17 cellular contexts compared by ENCODE assay signal in genomic region chr11:75534291-75535038, GRCh38. TPM values are rescaled to one million over a fixed set of nuclear protein-coding genes. Genes with fewer than 3 reads are reported as not detected.
DNase-seq lines count a peak whose midpoint lies in the region; ATAC-seq and TF ChIP-seq lines count a peak whose summit lies in the region.
"Had no signal": no experiment of that assay in that cellular context is flagged by ENCODE, and none has a peak within 500 bp of the region (broad histone marks: within the 10 kb centered on the region; RNA-seq: fewer than 3 reads in every experiment).

No MANE protein-coding gene starts in this region.

- H3K9ac ChIP-seq in mucosa of rectum (ENCODE audit: low read depth in 1 of 2, low read length in 2 of 2): no peak overlapping the region
- H3K9ac ChIP-seq: neural progenitor cell had no signal

- no peaks in the 10 kb centered on the region for H3K36me3 ChIP-seq in mucosa of rectum (ENCODE audit: control insufficient read depth in 2 of 2, insufficient read depth in 2 of 2, low read length in 2 of 2)
- H3K36me3 ChIP-seq: lower lobe of right lung, neural progenitor cell, sigmoid colon had no signal

- H3K36me3 Mint-ChIP-seq in Calu3 (ENCODE audit: insufficient read depth, unreplicated experiment): no peaks in the 10 kb centered on the region
- no peaks in the 10 kb centered on the region for H3K36me3 Mint-ChIP-seq in activated CD4-positive, alpha-beta memory T cell treated with anti-CD3 and anti-CD28 coated beads, Interleukin-2, amount 10 ng/mL, durations not matched to agents 7 days and 5 days (ENCODE audit: low read depth)
- H3K36me3 Mint-ChIP-seq: neural progenitor cell had no signal

- no peak overlapping the region for H3K4me3 ChIP-seq in mucosa of rectum (ENCODE audit: low read length in 2 of 2)
- H3K4me3 ChIP-seq: lower lobe of right lung, neural progenitor cell, sigmoid colon had no signal

- DNase-seq in Calu3: peak; percentile 57
- DNase-seq in HT-29 (ENCODE audit: low spot score): peak; percentile 81
- peak; percentile 43 for DNase-seq in activated CD4-positive, alpha-beta memory T cell treated with anti-CD3 and anti-CD28 coated beads, Interleukin-2, amount 10 ng/mL, durations not matched to agents 7 days and 5 days
- DNase-seq in Kasumi-1 (lab: John Stamatoyannopoulos, UW): no peak
- DNase-seq in GF-D8 (lab: John Stamatoyannopoulos, UW): no peak
- DNase-seq: activated CD8-positive, alpha-beta memory T cell treated with anti-CD3 and anti-CD28 coated beads, Interleukin-2, amount 50 U/mL, for 48 hours; CD4-positive, alpha-beta T cell; hypothalamus; lower lobe of right lung; NCI-H187; NCI-H82; sigmoid colon; stimulated activated naive CD4-positive, alpha-beta T cell treated with Interleukin-2 at 50 U/mL for 16 hours had no signal

- BruUV-seq in Calu3 (replicated peaks; lab: Mats Ljungman, UMichigan): no TSS peak

- POLR2A ChIA-PET in activated CD4-positive, alpha-beta memory T cell treated with anti-CD3 and anti-CD28 coated beads, Interleukin-2, amount 10 ng/mL, durations not matched to agents 7 days and 5 days (lab: Charles Lee): interaction anchor here (1.0 to 3.0 kb wide), 7 partner anchors 9 to 259 kb away, joined by 3 to 13 read pairs (median 4); partner anchors contain the start of gene GDPD5

- H3K27ac ChIP-seq in mucosa of rectum (ENCODE audit: low read depth in 2 of 2, low read length in 2 of 2): peak overlapping the region; percentile 44 to 63
- H3K27ac ChIP-seq: lower lobe of right lung, neural progenitor cell, sigmoid colon, VCaP had no signal

- H3K27me3 ChIP-seq in mucosa of rectum (ENCODE audit: control insufficient read depth in 2 of 2, insufficient read depth in 2 of 2, low read length in 2 of 2): no peaks in the 10 kb centered on the region
- H3K27me3 ChIP-seq: neural progenitor cell, sigmoid colon had no signal

- no peaks in the 10 kb centered on the region for H3K9me3 ChIP-seq in mucosa of rectum (ENCODE audit: control insufficient read depth in 2 of 2, low read length in 2 of 2)
- H3K9me3 ChIP-seq: lower lobe of right lung, sigmoid colon had no signal

- H3K4me3 Mint-ChIP-seq in Calu3 (ENCODE audit: low read depth, unreplicated experiment): no peak overlapping the region
- H3K4me3 Mint-ChIP-seq in activated CD4-positive, alpha-beta memory T cell treated with anti-CD3 and anti-CD28 coated beads, Interleukin-2, amount 10 ng/mL, durations not matched to agents 7 days and 5 days: no peak overlapping the region
- H3K4me3 Mint-ChIP-seq: CD4-positive, alpha-beta T cell; neural progenitor cell had no signal

- no peak for TF ChIP-seq CTCF in Calu3 (IDR thresholded peaks at IDR 0.05; ENCODE audit: unreplicated experiment)

- no peak for ATAC-seq in HG03108 (IDR thresholded peaks at IDR 0.05; ENCODE audit: unreplicated experiment)
- ATAC-seq: lower lobe of right lung had no signal

- no peaks in the 10 kb centered on the region for H3K9me3 Mint-ChIP-seq in Calu3 (ENCODE audit: low read depth, unreplicated experiment)
- no peaks in the 10 kb centered on the region for H3K9me3 Mint-ChIP-seq in activated CD4-positive, alpha-beta memory T cell treated with anti-CD3 and anti-CD28 coated beads, Interleukin-2, amount 10 ng/mL, durations not matched to agents 7 days and 5 days
- H3K9me3 Mint-ChIP-seq: CD4-positive, alpha-beta T cell; neural progenitor cell had no signal

- H3K4me1 Mint-ChIP-seq in Calu3 (ENCODE audit: low read depth, unreplicated experiment): peaks cover 28% of the 10 kb centered on the region
- H3K4me1 Mint-ChIP-seq in activated CD4-positive, alpha-beta memory T cell treated with anti-CD3 and anti-CD28 coated beads, Interleukin-2, amount 10 ng/mL, durations not matched to agents 7 days and 5 days: peaks cover 80% of the 10 kb centered on the region

- CTCF ChIA-PET in Calu3 (lab: Charles Lee): interaction anchor here (0.9 to 3.6 kb wide), 2 partner anchors 89 to 146 kb away, joined by 3 to 21 read pairs; no protein-coding TSS in a partner anchor
- CTCF ChIA-PET in activated CD4-positive, alpha-beta memory T cell treated with anti-CD3 and anti-CD28 coated beads, Interleukin-2, amount 10 ng/mL, durations not matched to agents 7 days and 5 days (lab: Charles Lee): interaction anchor here (0.7 to 10.6 kb wide), 16 partner anchors 13 to 1042 kb away, joined by 3 to 159 read pairs (median 4); no protein-coding TSS in a partner anchor

- peaks cover 6% of the 10 kb centered on the region for H3K27me3 Mint-ChIP-seq in Calu3 (ENCODE audit: unreplicated experiment)
- no peaks in the 10 kb centered on the region for H3K27me3 Mint-ChIP-seq in activated CD4-positive, alpha-beta memory T cell treated with anti-CD3 and anti-CD28 coated beads, Interleukin-2, amount 10 ng/mL, durations not matched to agents 7 days and 5 days
- H3K27me3 Mint-ChIP-seq: CD4-positive, alpha-beta T cell had no signal

- H3K27ac Mint-ChIP-seq in Calu3 (ENCODE audit: unreplicated experiment): peak overlapping the region; percentile 32
- peak overlapping the region; percentile 76 for H3K27ac Mint-ChIP-seq in activated CD4-positive, alpha-beta memory T cell treated with anti-CD3 and anti-CD28 coated beads, Interleukin-2, amount 10 ng/mL, durations not matched to agents 7 days and 5 days
- H3K27ac Mint-ChIP-seq: CD4-positive, alpha-beta T cell; neural progenitor cell had no signal

- H3K4me1 ChIP-seq in mucosa of rectum (ENCODE audit: control insufficient read depth in 2 of 2, insufficient read depth in 2 of 2, low read length in 2 of 2): peaks cover 3 to 11% of the 10 kb centered on the region in 2 donors
- H3K4me1 ChIP-seq: neural progenitor cell, sigmoid colon had no signal

- intact Hi-C loops in Calu3 (cut with micrococcal nuclease; ENCODE audit: unreplicated experiment): no loop called here

RNA-seq across cellular contexts. Expression of gene GDPD5, which starts 8.7 kb away (rescaled TPM):
- total RNA-seq in Calu3 (2022): 7.0 and 7.4 TPM in 2 replicates
- total RNA-seq in HT-29 (2014; rRNA removed; shearing (Covaris generic)): 2.8 and 4.0 TPM in 2 replicates
- 100 to 1,000 TPM; 107 to 109 TPM for total RNA-seq in activated CD4-positive, alpha-beta memory T cell treated with anti-CD3 and anti-CD28 coated beads, Interleukin-2, amount 10 ng/mL, durations not matched to agents 7 days and 5 days

RNA-seq across cellular contexts. Expression of gene SERPINH1, which starts 27.6 kb away (rescaled TPM):
- 58.8 and 80.0 TPM in 2 replicates for total RNA-seq in Calu3 (2022)
- total RNA-seq in HT-29 (2014; rRNA removed; shearing (Covaris generic)): 138 and 141 TPM in 2 replicates
- total RNA-seq in activated CD4-positive, alpha-beta memory T cell treated with anti-CD3 and anti-CD28 coated beads, Interleukin-2, amount 10 ng/mL, durations not matched to agents 7 days and 5 days: 10 to 100 TPM; 12.2 to 13.3 TPM

Comparison
In these comparisons a context has a peak if more than half of its experiments do, and no peak if none do; other contexts are left out.
1. DNase-seq: peak in Calu3 (single experiment), HT-29 (single experiment) and activated CD4-positive, alpha-beta memory T cell treated with anti-CD3 and anti-CD28 coated beads, Interleukin-2, amount 10 ng/mL, durations not matched to agents 7 days and 5 days (single experiment); none in Kasumi-1 (0 of 2) and GF-D8 (single experiment).
2. RNA of gene GDPD5, which starts 8.7 kb away (total RNA-seq): 107 to 109 TPM in activated CD4-positive, alpha-beta memory T cell treated with anti-CD3 and anti-CD28 coated beads, Interleukin-2, amount 10 ng/mL, durations not matched to agents 7 days and 5 days; 7.0 to 7.4 TPM in Calu3 and 2.8 to 4.0 TPM in HT-29; every median in the first group is over 10 times any median in the second.